Comparison of ENCODE assay signal across 27 cellular contexts in genomic region chr6:103729658-103730057, GRCh38.
"Had no signal": no experiment of that assay in that cellular context is flagged by ENCODE, and none has a peak within 500 bp of the region (broad histone marks: within the 10 kb centered on the region; RNA-seq: fewer than 3 reads in every experiment).

No MANE protein-coding gene starts in this region.

- H3K27ac Mint-ChIP-seq: activated CD8-positive, alpha-beta T cell treated with anti-CD3 and anti-CD28 coated beads, Interleukin-2, amount 10 ng/mL, durations not matched to agents 7 days and 5 days; activated naive CD8-positive, alpha-beta T cell treated with anti-CD3 and anti-CD28 coated beads, Interleukin-2, amount 10 ng/mL, durations not matched to agents 7 days and 5 days; T-helper 1 cell treated with Interleukin-12 subunit alpha and Interleukin-12 subunit beta and Interleukin-4 antibody, amounts not matched to agents 30 μg/mL and 1 μg/mL, for 36 hours; WTC11 had no signal

- DNase-seq: activated CD4-positive, alpha-beta T cell treated with anti-CD3 and anti-CD28 coated beads for 48 hours; activated CD4-positive, alpha-beta T cell treated with anti-CD3 and anti-CD28 coated beads, Interleukin-2, amount 50 U/mL, for 4 hours; activated CD4-positive, CD25-positive, alpha-beta regulatory T cell treated with anti-CD3 and anti-CD28 coated beads, Interleukin-2, amount 50 U/mL, for 72 hours; activated CD8-positive, alpha-beta memory T cell treated with anti-CD3 and anti-CD28 coated beads, Interleukin-2, amount 50 U/mL, for 48 hours; activated CD8-positive, alpha-beta T cell treated with anti-CD3 and anti-CD28 coated beads, Interleukin-2, amount 10 ng/mL, durations not matched to agents 7 days and 5 days; activated naive CD4-positive, alpha-beta T cell treated with anti-CD3 and anti-CD28 coated beads, Interleukin-2, amount 50 U/mL, for 16 hours; activated naive CD8-positive, alpha-beta T cell treated with anti-CD3 and anti-CD28 coated beads, Interleukin-2, amount 10 ng/mL, durations not matched to agents 7 days and 5 days; activated T-cell treated with anti-CD3 and anti-CD28 coated beads, Interleukin-2, amount 50 U/mL, for 1 hour; adrenal gland; anterior cingulate cortex; Kasumi-1; KBM-7; NCI-H1092 treated with DMSO at 0.1 percent for 48 hours; NCI-H1417 treated with DMSO at 0.1 percent for 48 hours; NCI-H1694; NCI-H2029; NCI-H2107; NCI-H2171 treated with DMSO at 0.1 percent for 48 hours; NCI-H345; NCI-H510A treated with DMSO at 0.1 percent for 48 hours; NCI-H69; NK-92 treated with Interleukin-12 subunit alpha and Interleukin-12 subunit beta, amount 100 ng/mL, for 24 hours; Peyer's patch; SHP77 had no signal

- H3K36me3 Mint-ChIP-seq: activated naive CD8-positive, alpha-beta T cell treated with anti-CD3 and anti-CD28 coated beads, Interleukin-2, amount 10 ng/mL, durations not matched to agents 7 days and 5 days; WTC11 had no signal

- H3K27ac ChIP-seq: adrenal gland, Peyer's patch, SJSA1 had no signal

- H3K4me1 ChIP-seq: adrenal gland, Peyer's patch, SJSA1 had no signal

- H3K36me3 ChIP-seq: adrenal gland, Peyer's patch, SJSA1 had no signal

- H3K9me3 ChIP-seq: adrenal gland, Peyer's patch, SJSA1 had no signal

- ATAC-seq: activated CD8-positive, alpha-beta T cell treated with anti-CD3 and anti-CD28 coated beads, Interleukin-2, amount 10 ng/mL, durations not matched to agents 7 days and 5 days; WTC11 had no signal

- H3K4me3 ChIP-seq: adrenal gland, Peyer's patch, SJSA1 had no signal

- H3K27me3 Mint-ChIP-seq: activated naive CD8-positive, alpha-beta T cell treated with anti-CD3 and anti-CD28 coated beads, Interleukin-2, amount 10 ng/mL, durations not matched to agents 7 days and 5 days had no signal

- H3K9me3 Mint-ChIP-seq: activated naive CD8-positive, alpha-beta T cell treated with anti-CD3 and anti-CD28 coated beads, Interleukin-2, amount 10 ng/mL, durations not matched to agents 7 days and 5 days; T-helper 1 cell treated with Interleukin-12 subunit alpha and Interleukin-12 subunit beta and Interleukin-4 antibody, amounts not matched to agents 30 μg/mL and 1 μg/mL, for 36 hours had no signal

- H3K4me1 Mint-ChIP-seq: activated naive CD8-positive, alpha-beta T cell treated with anti-CD3 and anti-CD28 coated beads, Interleukin-2, amount 10 ng/mL, durations not matched to agents 7 days and 5 days; WTC11 had no signal

- H3K4me3 Mint-ChIP-seq: activated CD8-positive, alpha-beta T cell treated with anti-CD3 and anti-CD28 coated beads, Interleukin-2, amount 10 ng/mL, durations not matched to agents 7 days and 5 days; activated naive CD8-positive, alpha-beta T cell treated with anti-CD3 and anti-CD28 coated beads, Interleukin-2, amount 10 ng/mL, durations not matched to agents 7 days and 5 days; T-helper 1 cell treated with Interleukin-12 subunit alpha and Interleukin-12 subunit beta and Interleukin-4 antibody, amounts not matched to agents 30 μg/mL and 1 μg/mL, for 36 hours; WTC11 had no signal

- H3K27me3 ChIP-seq: adrenal gland, Peyer's patch, SJSA1 had no signal
